14 cellular contexts compared by ENCODE assay signal in genomic region chr12:53956914-53957536, GRCh38. TPM values are rescaled to one million over a fixed set of nuclear protein-coding genes. Genes with fewer than 3 reads are reported as not detected.
A peak's percentile ranks its signal among the peaks of the same experiment; 100 is the strongest.
DNase-seq lines count a peak whose midpoint lies in the region; ATAC-seq and TF ChIP-seq lines count a peak whose summit lies in the region.
"Had no signal": no experiment of that assay in that cellular context is flagged by ENCODE, and none has a peak within 500 bp of the region (broad histone marks: within the 10 kb centered on the region; RNA-seq: fewer than 3 reads in every experiment).

No MANE protein-coding gene starts in this region.

- H3K36me3 ChIP-seq in Caco-2 (ENCODE audit: control insufficient read depth, insufficient read depth, low read length) (no peaks in the 10 kb centered on the region), OCI-LY3 (replicated peaks; ENCODE audit: low read depth, low read length) (no peaks in the 10 kb centered on the region), skeletal muscle satellite cell (ENCODE audit: insufficient read depth, low read length) (no peaks in the 10 kb centered on the region)

- no peak overlapping the region for H3K4me3 Mint-ChIP-seq in Caco-2 (ENCODE audit: unreplicated experiment)
- peak overlapping the region; percentile 3 to 10 for H3K4me3 Mint-ChIP-seq in effector memory CD8-positive, alpha-beta T cell
- H3K4me3 Mint-ChIP-seq: CD8-positive, alpha-beta T cell had no signal

- H3K9ac ChIP-seq in OCI-LY3 (ENCODE audit: low read length) (peak overlapping the region; percentile 33; the same call in 1 of the 2 replicates), skeletal muscle satellite cell (ENCODE audit: low read depth, low read length) (peak overlapping the region; percentile 80)

- ATAC-seq in effector memory CD8-positive, alpha-beta T cell (replicated peaks) = no peak
- no peak for ATAC-seq in GM21576 (IDR thresholded peaks at IDR 0.05; ENCODE audit: unreplicated experiment)

- H4K20me1 ChIP-seq in OCI-LY3 (ENCODE audit: insufficient read depth, low read length) = no peaks in the 10 kb centered on the region

- H3K4me1 ChIP-seq in Caco-2 (peaks cover 24% of the 10 kb centered on the region), OCI-LY3 (ENCODE audit: low read length) (peaks cover 20% of the 10 kb centered on the region), skeletal muscle satellite cell (ENCODE audit: control insufficient read depth, insufficient read depth, low read length) (peaks cover 27% of the 10 kb centered on the region)

- H3K4me2 ChIP-seq in OCI-LY3 (ENCODE audit: low read length) = peak overlapping the region; percentile 79
- H3K4me2 ChIP-seq in skeletal muscle satellite cell (ENCODE audit: low read length) = peak overlapping the region; percentile 96

- H3K27me3 Mint-ChIP-seq in Caco-2 (ENCODE audit: insufficient read depth, unreplicated experiment) = no peaks in the 10 kb centered on the region
- H3K27me3 Mint-ChIP-seq in effector memory CD8-positive, alpha-beta T cell = peaks cover 84 to 92% of the 10 kb centered on the region in 2 donors

- no peak overlapping the region for H3K27ac ChIP-seq in OCI-LY3 (ENCODE audit: low read length)

- intact Hi-C loops in Caco-2 (cut with micrococcal nuclease; ENCODE audit: unreplicated experiment) = no loop called here

- no peak overlapping the region for H3K4me3 ChIP-seq in Caco-2 (ENCODE audit: low read depth, low read length)
- H3K4me3 ChIP-seq in OCI-LY3 (ENCODE audit: low read length) = peak overlapping the region; percentile 58
- H3K4me3 ChIP-seq in skeletal muscle satellite cell (ENCODE audit: low read length) = no peak overlapping the region

- H3K9me3 ChIP-seq in Caco-2 (no peaks in the 10 kb centered on the region), OCI-LY3 (ENCODE audit: insufficient read depth, low read length) (no peaks in the 10 kb centered on the region), skeletal muscle satellite cell (replicated peaks; ENCODE audit: low read length) (no peaks in the 10 kb centered on the region)

- H3K79me2 ChIP-seq in OCI-LY3 (ENCODE audit: low read length) = no peaks in the 10 kb centered on the region

- H3K27me3 ChIP-seq in Caco-2 (replicated peaks; ENCODE audit: control insufficient read depth, insufficient read depth, low read length) (no peaks in the 10 kb centered on the region), OCI-LY3 (ENCODE audit: low read depth, low read length) (peaks cover 13% of the 10 kb centered on the region), skeletal muscle satellite cell (ENCODE audit: control insufficient read depth, insufficient read depth, low read length) (peaks cover 3% of the 10 kb centered on the region)

- POLR2A ChIA-PET in Caco-2 (lab: Charles Lee) = no interaction called here

- DNase-seq in Caco-2 (no peak), NCI-H2227 treated with DMSO at 0.1 percent for 48 hours (lab: John Stamatoyannopoulos, UW) (no peak), GF-D8 (lab: John Stamatoyannopoulos, UW) (no peak)
- no peak for DNase-seq in effector memory CD8-positive, alpha-beta T cell
- DNase-seq: ACHN; CD8-positive, alpha-beta T cell; HCEC 1CT; NCI-H1092; NCI-H774 had no signal

- H3K36me3 Mint-ChIP-seq in Caco-2 (ENCODE audit: insufficient read depth, unreplicated experiment) = peaks cover 9% of the 10 kb centered on the region
- peaks cover 45% of the 10 kb centered on the region for H3K36me3 Mint-ChIP-seq in effector memory CD8-positive, alpha-beta T cell (ENCODE audit: insufficient read depth)
- H3K36me3 Mint-ChIP-seq: CD8-positive, alpha-beta T cell had no signal

- peak overlapping the region; percentile 75 for H2AFZ ChIP-seq in OCI-LY3 (ENCODE audit: low read depth, low read length)

- no peak for TF ChIP-seq CTCF in Caco-2 (IDR thresholded peaks at IDR 0.05; ENCODE audit: insufficient read depth in 1 of 2, low read depth in 1 of 2, low read length in 1 of 2, severe bottlenecking in 1 of 2, unreplicated experiment in 1 of 2)
- TF ChIP-seq CTCF in OCI-LY3 (IDR thresholded peaks at IDR 0.05; ENCODE audit: low read depth, low read length) = no peak

- H3K27ac Mint-ChIP-seq in Caco-2 (ENCODE audit: unreplicated experiment) = no peak overlapping the region
- no peak overlapping the region for H3K27ac Mint-ChIP-seq in effector memory CD8-positive, alpha-beta T cell
- H3K27ac Mint-ChIP-seq: CD8-positive, alpha-beta T cell had no signal

- CTCF ChIA-PET in Caco-2 (lab: Charles Lee) = no interaction called here

- H3K4me1 Mint-ChIP-seq in Caco-2 (ENCODE audit: low read depth, unreplicated experiment) = peaks cover 14% of the 10 kb centered on the region
- peaks cover 32 to 36% of the 10 kb centered on the region in 2 donors for H3K4me1 Mint-ChIP-seq in effector memory CD8-positive, alpha-beta T cell (ENCODE audit: low read depth in 2 of 2)

- BruUV-seq in Caco-2 (replicated peaks; lab: Mats Ljungman, UMichigan) = TSS peak; percentile 27

- H3K9me3 Mint-ChIP-seq in Caco-2 (ENCODE audit: unreplicated experiment) = no peaks in the 10 kb centered on the region
- H3K9me3 Mint-ChIP-seq in effector memory CD8-positive, alpha-beta T cell = peaks cover 0 to 2% of the 10 kb centered on the region in 2 donors
- H3K9me3 Mint-ChIP-seq: CD8-positive, alpha-beta T cell had no signal

RNA-seq across cellular contexts. Expression of gene HOXC12, which starts 2.3 kb away (rescaled TPM):
- total RNA-seq in Caco-2 (2022) = 9.4 and 10.3 TPM in 2 replicates
- not detected in 2 replicates for total RNA-seq in skeletal muscle satellite cell (2012; rRNA removed)
- total RNA-seq: CD8-positive, alpha-beta T cell; NCI-H460; RPMI7951 had no signal

RNA-seq across cellular contexts. Expression of gene HOXC11, which starts 15.9 kb away (rescaled TPM):
- total RNA-seq in Caco-2 (2022) = 1.7 and 2.2 TPM in 2 replicates
- total RNA-seq in skeletal muscle satellite cell (2012; rRNA removed) = under 0.01 and 0.22 TPM in 2 replicates
- total RNA-seq: CD8-positive, alpha-beta T cell had no signal

RNA-seq across cellular contexts. Expression of gene HOTAIR, which starts 17.7 kb away (rescaled TPM):
- 1.6 and 1.9 TPM in 2 replicates for total RNA-seq in Caco-2 (2022)
- 0.22 and 0.25 TPM in 2 replicates for total RNA-seq in skeletal muscle satellite cell (2012; rRNA removed)
- total RNA-seq: CD8-positive, alpha-beta T cell; RPMI7951 had no signal

RNA-seq across cellular contexts. Expression of gene HOXC13, which starts 18.4 kb away (rescaled TPM):
- total RNA-seq in Caco-2 (2022) = 6.4 and 7.3 TPM in 2 replicates
- total RNA-seq in skeletal muscle satellite cell (2012; rRNA removed) = 0.22 TPM in 1 of 2 replicates, not detected in the other
- total RNA-seq: CD8-positive, alpha-beta T cell had no signal

RNA-seq across cellular contexts. Expression of gene HOXC10, which starts 27.9 kb away (rescaled TPM):
- 4.0 and 4.5 TPM in 2 replicates for total RNA-seq in Caco-2 (2022)
- total RNA-seq in skeletal muscle satellite cell (2012; rRNA removed) = 1.8 and 3.7 TPM in 2 replicates
- total RNA-seq: CD8-positive, alpha-beta T cell had no signal
